ENCODE assay signal across 8 cellular contexts in genomic region chr1:181091322-181092040, GRCh38. TPM values are rescaled to one million over a fixed set of nuclear protein-coding genes. Genes with fewer than 3 reads are reported as not detected.
A peak's percentile ranks its signal among the peaks of the same experiment; 100 is the strongest.
DNase-seq lines count a peak whose midpoint lies in the region; ATAC-seq and TF ChIP-seq lines count a peak whose summit lies in the region.

No MANE protein-coding gene starts in this region.

- H3K4me3 Mint-ChIP-seq in immature natural killer cell: peak overlapping the region; percentile 93 to 100 (median 100)

- H3K18ac ChIP-seq in neuronal stem cell (ENCODE audit: low read length): no peak overlapping the region

- no peak overlapping the region for H2AK5ac ChIP-seq in neuronal stem cell (ENCODE audit: low read depth, low read length)

- peaks cover 45 to 54% of the 10 kb centered on the region in 2 donors for H3K36me3 Mint-ChIP-seq in activated naive CD4-positive, alpha-beta T cell treated with anti-CD3 and anti-CD28 coated beads, Interleukin-2, amount 50 U/mL, for 72 hours
- peaks cover 4 to 22% (median 7%) of the 10 kb centered on the region in 3 donors for H3K36me3 Mint-ChIP-seq in immature natural killer cell

- H3K27me3 Mint-ChIP-seq in immature natural killer cell (ENCODE audit: low read depth in 3 of 3): peaks cover 21 to 24% (median 24%) of the 10 kb centered on the region in 3 donors

- no peak overlapping the region for H4K91ac ChIP-seq in neuronal stem cell (ENCODE audit: low read depth, low read length, poor library complexity)

- no peak for TF ChIP-seq CTCF in heart left ventricle (IDR thresholded peaks at IDR 0.05)
- no peak for TF ChIP-seq CTCF in upper lobe of left lung (IDR thresholded peaks at IDR 0.05)

- H3K9ac ChIP-seq in neuronal stem cell (ENCODE audit: low read depth, low read length, poor library complexity): no peak overlapping the region

- no peaks in the 10 kb centered on the region for H3K9me3 ChIP-seq in heart left ventricle
- H3K9me3 ChIP-seq in upper lobe of left lung: no peaks in the 10 kb centered on the region
- H3K9me3 ChIP-seq in neuronal stem cell (replicated peaks in 1 of 2; ENCODE audit: control insufficient read depth in 2 of 2, insufficient read depth in 1 of 2, low read depth in 1 of 2, low read length in 2 of 2): no peaks in the 10 kb centered on the region

- intact Hi-C loops in heart left ventricle (cut with DNase I) (loop anchor here in 3 of 10 donors (2.0 kb wide), 2 partner anchors 13 to 15 kb away; no protein-coding TSS in a partner anchor), left cardiac atrium (cut with DNase I) (no loop called here)

- H3K36me3 ChIP-seq in heart left ventricle (peaks cover 0 to 15% (median 4%) of the 10 kb centered on the region in 9 donors), upper lobe of left lung (peaks cover 0 to 15% (median 0%) of the 10 kb centered on the region in 4 donors), neuronal stem cell (replicated peaks in 1 of 2; ENCODE audit: control insufficient read depth in 2 of 2, insufficient read depth in 2 of 2, low read length in 2 of 2) (peaks cover 0 to 16% of the 10 kb centered on the region in 2 donors)

- no peak overlapping the region for H2BK15ac ChIP-seq in neuronal stem cell (ENCODE audit: low read length)

- H3K4me1 Mint-ChIP-seq in immature natural killer cell: peaks cover 49 to 60% of the 10 kb centered on the region in 2 donors

- H3K27ac Mint-ChIP-seq in activated naive CD4-positive, alpha-beta T cell treated with anti-CD3 and anti-CD28 coated beads, Interleukin-2, amount 50 U/mL, for 72 hours: peak overlapping the region; percentile 98 to 100
- H3K27ac Mint-ChIP-seq in immature natural killer cell: peak overlapping the region; percentile 97 to 100 (median 99)

- ATAC-seq in heart left ventricle (no peak), left cardiac atrium (no peak), upper lobe of left lung (ENCODE audit: low FRiP score in 2 of 2) (no peak)
- no peak for ATAC-seq in activated naive CD4-positive, alpha-beta T cell treated with anti-CD3 and anti-CD28 coated beads, Interleukin-2, amount 50 U/mL, for 72 hours

- no peak overlapping the region for H2BK12ac ChIP-seq in neuronal stem cell (ENCODE audit: low read length)

- no peak overlapping the region for H4K8ac ChIP-seq in neuronal stem cell (ENCODE audit: low read depth, low read length)

- no peak overlapping the region for H2AFZ ChIP-seq in neuronal stem cell (ENCODE audit: low read length)

- no peaks in the 10 kb centered on the region for H3K27me3 ChIP-seq in heart left ventricle
- H3K27me3 ChIP-seq in upper lobe of left lung: no peaks in the 10 kb centered on the region
- H3K27me3 ChIP-seq in neuronal stem cell (ENCODE audit: control insufficient read depth in 3 of 3, insufficient read depth in 3 of 3, low read depth in 1 of 3, low read length in 3 of 3): peaks cover 0 to 6% (median 0%) of the 10 kb centered on the region in 3 experiments

- H3K23ac ChIP-seq in neuronal stem cell (ENCODE audit: low read depth, low read length, poor library complexity): no peak overlapping the region

- peak overlapping the region in 11 of 12 donors; percentile 51 to 96 (median 93) for H3K27ac ChIP-seq in heart left ventricle
- peak overlapping the region; percentile 93 to 98 (median 94) for H3K27ac ChIP-seq in upper lobe of left lung
- no peak overlapping the region for H3K27ac ChIP-seq in neuronal stem cell (replicated peaks; ENCODE audit: low read length)

- no peak for TF ChIP-seq EP300 in upper lobe of left lung (IDR thresholded peaks at IDR 0.05)

- TF ChIP-seq POLR2A in heart left ventricle (IDR thresholded peaks at IDR 0.05) (no peak), upper lobe of left lung (IDR thresholded peaks at IDR 0.05) (no peak)

- H3K4me2 ChIP-seq in neuronal stem cell (ENCODE audit: insufficient read depth, low read length, poor library complexity, severe bottlenecking): no peak overlapping the region

- peak overlapping the region; percentile 65 to 95 (median 88) for H3K4me3 ChIP-seq in heart left ventricle
- H3K4me3 ChIP-seq in upper lobe of left lung: peak overlapping the region; percentile 17 to 89 (median 84)
- no peak overlapping the region for H3K4me3 ChIP-seq in neuronal stem cell (ENCODE audit: low read length in 2 of 2)

- H3K79me1 ChIP-seq in neuronal stem cell (ENCODE audit: low read depth, low read length): peaks cover 10% of the 10 kb centered on the region

- no peak for DNase-seq in heart left ventricle
- no peak for DNase-seq in left cardiac atrium
- DNase-seq in activated naive CD4-positive, alpha-beta T cell treated with anti-CD3 and anti-CD28 coated beads, Interleukin-2, amount 50 U/mL, for 72 hours (ENCODE audit: low spot score in 2 of 2): no peak
- DNase-seq in immature natural killer cell: no peak
- DNase-seq in upper lobe of left lung: no peak
- DNase-seq in stimulated activated CD4-positive, alpha-beta T cell treated with anti-CD3 and anti-CD28 coated beads, Interleukin-12 subunit alpha, Interleukin-12 subunit beta, amount 100 ng/mL, for 4 hours: no peak
- no peak for DNase-seq in neuronal stem cell (ENCODE audit: low spot score)
- DNase-seq in stimulated activated CD4-positive, alpha-beta T cell treated with anti-CD3 and anti-CD28 coated beads, Interleukin-15, amount 100 ng/mL, for 24 hours: no peak

- no peak overlapping the region for H3K14ac ChIP-seq in neuronal stem cell (ENCODE audit: low read length)

- no peak overlapping the region for H2BK120ac ChIP-seq in neuronal stem cell (ENCODE audit: low read depth, low read length)

- H3K4ac ChIP-seq in neuronal stem cell (ENCODE audit: low read length): no peak overlapping the region

- no peak overlapping the region for H2BK5ac ChIP-seq in neuronal stem cell (ENCODE audit: low read length)

- WGBS in heart left ventricle, 4 donors: 45 to 55% (median 51%) methylated on average over 8 of the region's 8 CpGs
- WGBS in upper lobe of left lung, 2 donors: 81 to 85% methylated on average over 8 of the region's 8 CpGs
- WGBS in neuronal stem cell (ENCODE audit: extremely low coverage in 2 of 2, insufficient read length in 2 of 2, insufficient replicate concordance in 1 of 2), 2 donors: no CpG with 5 or more reads among the region's 8 CpGs

- H3K4me1 ChIP-seq in heart left ventricle (peaks cover 17 to 74% (median 57%) of the 10 kb centered on the region in 12 donors), upper lobe of left lung (peaks cover 36 to 58% (median 45%) of the 10 kb centered on the region in 4 donors), neuronal stem cell (ENCODE audit: control insufficient read depth in 2 of 2, insufficient read depth in 1 of 2, low read depth in 1 of 2, low read length in 2 of 2) (peaks cover 9 to 23% of the 10 kb centered on the region in 2 donors)

- no peaks in the 10 kb centered on the region for H3K9me3 Mint-ChIP-seq in activated naive CD4-positive, alpha-beta T cell treated with anti-CD3 and anti-CD28 coated beads, Interleukin-2, amount 50 U/mL, for 72 hours
- H3K9me3 Mint-ChIP-seq in immature natural killer cell: no peaks in the 10 kb centered on the region

RNA-seq across cellular contexts. Expression of gene IER5, which starts 3.0 kb away (rescaled TPM):
- 10 to 100 TPM; 12.8 to 22.7 (median 18.4) TPM for total RNA-seq in heart left ventricle
- polyA plus RNA-seq in heart left ventricle: 10 to 100 TPM; 19.9 to 23.4 TPM
- 10 to 100 TPM; 15.7 to 25.0 TPM for total RNA-seq in left cardiac atrium
- 10 to 100 TPM; 20.3 to 68.4 TPM for total RNA-seq in activated naive CD4-positive, alpha-beta T cell treated with anti-CD3 and anti-CD28 coated beads, Interleukin-2, amount 50 U/mL, for 72 hours
- 10 to 100 TPM; 11.6 to 22.7 (median 14.4) TPM for polyA plus RNA-seq in immature natural killer cell
- 10 to 100 TPM; 15.0 to 43.6 (median 26.1) TPM for total RNA-seq in upper lobe of left lung
- 11.5 TPM for polyA plus RNA-seq in neuronal stem cell (2013, experiment 1 of 2)
- polyA plus RNA-seq in neuronal stem cell (2013, experiment 2 of 2): 11.4 TPM

RNA-seq across cellular contexts. Expression of gene MR1, which starts 57.7 kb away (rescaled TPM):
- total RNA-seq in heart left ventricle: 10 to 100 TPM in 2 of 9 donors, 1 to 10 TPM in 7; 2.1 to 21.0 (median 3.8) TPM
- 1 to 10 TPM in 1 of 2 donors, under 1 TPM in 1; 0.65 to 2.4 TPM for polyA plus RNA-seq in heart left ventricle
- 10 to 100 TPM; 10.5 to 12.0 TPM for total RNA-seq in left cardiac atrium
- total RNA-seq in activated naive CD4-positive, alpha-beta T cell treated with anti-CD3 and anti-CD28 coated beads, Interleukin-2, amount 50 U/mL, for 72 hours: 10 to 100 TPM; 13.5 to 27.4 TPM
- polyA plus RNA-seq in immature natural killer cell: 10 to 100 TPM; 45.0 to 62.7 (median 54.1) TPM
- 10 to 100 TPM; 22.0 to 54.0 (median 26.9) TPM for total RNA-seq in upper lobe of left lung
- polyA plus RNA-seq in neuronal stem cell (2013, experiment 1 of 2): 0.10 TPM
- polyA plus RNA-seq in neuronal stem cell (2013, experiment 2 of 2): 0.06 TPM

Comparison
In these comparisons a context has a peak if more than half of its experiments do, and no peak if none do; other contexts are left out.
1. H3K4me3 ChIP-seq: peak in heart left ventricle (12 of 12) and upper lobe of left lung (4 of 4); none in neuronal stem cell (0 of 2).